In genomic region chr7:40763319-40764287, GRCh38 we compare ENCODE assay signal across 10 cellular contexts.
DNase-seq lines count a peak whose midpoint lies in the region; ATAC-seq and TF ChIP-seq lines count a peak whose summit lies in the region.
"Had no signal": no experiment of that assay in that cellular context is flagged by ENCODE, and none has a peak within 500 bp of the region (broad histone marks: within the 10 kb centered on the region; RNA-seq: fewer than 3 reads in every experiment).

No MANE protein-coding gene starts in this region.

- no peak for ATAC-seq in HG03571 (IDR thresholded peaks at IDR 0.05; ENCODE audit: unreplicated experiment)

- H3K9me3 Mint-ChIP-seq in activated naive CD4-positive, alpha-beta T cell treated with anti-CD3 and anti-CD28 coated beads, Interleukin-2, amount 10 ng/mL, durations not matched to agents 7 days and 5 days: no peaks in the 10 kb centered on the region

- TF ChIP-seq CTCF in C4-2B (conservative IDR thresholded peaks at IDR 0.05): peak; percentile 26

- peak; percentile 75 for DNase-seq in M059J (ENCODE audit: low read depth)
- peak; percentile 12 for DNase-seq in brain pericyte (ENCODE audit: low read depth, low spot score)
- DNase-seq in myocyte (ENCODE audit: low read depth): peak; percentile 83
- no peak for DNase-seq in activated effector memory CD4-positive, alpha-beta T cell treated with anti-CD3 and anti-CD28 coated beads, Interleukin-2, amount 50 U/mL, for 16 hours
- DNase-seq in activated naive CD4-positive, alpha-beta T cell treated with anti-CD3 and anti-CD28 coated beads, Interleukin-2, amount 10 ng/mL, durations not matched to agents 7 days and 5 days: no peak
- DNase-seq in ureter (ENCODE audit: low spot score): no peak
- DNase-seq: COR-L47, NCI-H187 treated with DMSO at 0.1 percent for 48 hours had no signal

- no peaks in the 10 kb centered on the region for H3K36me3 Mint-ChIP-seq in activated naive CD4-positive, alpha-beta T cell treated with anti-CD3 and anti-CD28 coated beads, Interleukin-2, amount 10 ng/mL, durations not matched to agents 7 days and 5 days

- no peaks in the 10 kb centered on the region for H3K27me3 Mint-ChIP-seq in activated naive CD4-positive, alpha-beta T cell treated with anti-CD3 and anti-CD28 coated beads, Interleukin-2, amount 10 ng/mL, durations not matched to agents 7 days and 5 days

- CTCF ChIA-PET in activated naive CD4-positive, alpha-beta T cell treated with anti-CD3 and anti-CD28 coated beads, Interleukin-2, amount 10 ng/mL, durations not matched to agents 7 days and 5 days (lab: Charles Lee): no interaction called here

- H3K27ac ChIP-seq in C4-2B: no peak overlapping the region

- no peaks in the 10 kb centered on the region for H3K4me1 Mint-ChIP-seq in activated naive CD4-positive, alpha-beta T cell treated with anti-CD3 and anti-CD28 coated beads, Interleukin-2, amount 10 ng/mL, durations not matched to agents 7 days and 5 days

- H3K27ac Mint-ChIP-seq in activated naive CD4-positive, alpha-beta T cell treated with anti-CD3 and anti-CD28 coated beads, Interleukin-2, amount 10 ng/mL, durations not matched to agents 7 days and 5 days: no peak overlapping the region

- no peak overlapping the region for H3K4me3 Mint-ChIP-seq in activated naive CD4-positive, alpha-beta T cell treated with anti-CD3 and anti-CD28 coated beads, Interleukin-2, amount 10 ng/mL, durations not matched to agents 7 days and 5 days

Comparison
In these comparisons a context has a peak if more than half of its experiments do, and no peak if none do; other contexts are left out.
1. DNase-seq: peak in M059J (single experiment), brain pericyte (single experiment) and myocyte (single experiment); none in activated effector memory CD4-positive, alpha-beta T cell treated with anti-CD3 and anti-CD28 coated beads, Interleukin-2, amount 50 U/mL, for 16 hours (single experiment), activated naive CD4-positive, alpha-beta T cell treated with anti-CD3 and anti-CD28 coated beads, Interleukin-2, amount 10 ng/mL, durations not matched to agents 7 days and 5 days (single experiment) and ureter (single experiment).